8 cellular contexts compared by ENCODE assay signal in genomic region chr16:2867987-2868789, GRCh38. TPM values are rescaled to one million over a fixed set of nuclear protein-coding genes. Genes with fewer than 3 reads are reported as not detected.
DNase-seq lines count a peak whose midpoint lies in the region; ATAC-seq lines count a peak whose summit lies in the region.

No MANE protein-coding gene starts in this region.

- H2BK120ac ChIP-seq in mesendoderm (ENCODE audit: low read depth, low read length): no peak overlapping the region

- H3K23ac ChIP-seq in mesendoderm (ENCODE audit: low read length): no peak overlapping the region

- H3K56ac ChIP-seq in mesendoderm (ENCODE audit: low read length): peak overlapping the region; percentile 91

- H3K27me3 Mint-ChIP-seq in activated CD8-positive, alpha-beta memory T cell treated with anti-CD3 and anti-CD28 coated beads, Interleukin-2, amount 10 ng/mL, durations not matched to agents 7 days and 5 days: peaks cover 3% of the 10 kb centered on the region

- peak overlapping the region; percentile 90 for H2BK5ac ChIP-seq in mesendoderm (ENCODE audit: low read length)

- CTCF ChIA-PET in activated CD8-positive, alpha-beta memory T cell treated with anti-CD3 and anti-CD28 coated beads, Interleukin-2, amount 10 ng/mL, durations not matched to agents 7 days and 5 days (lab: Charles Lee): interaction anchor here (0.7 to 4.4 kb wide), 37 partner anchors 12 to 616 kb away, joined by 3 to 94 read pairs (median 6); partner anchors contain the start of genes ECI1, FLYWCH1, FLYWCH2 and PKMYT1

- peak overlapping the region; percentile 83 for H3K4me3 Mint-ChIP-seq in activated CD8-positive, alpha-beta memory T cell treated with anti-CD3 and anti-CD28 coated beads, Interleukin-2, amount 10 ng/mL, durations not matched to agents 7 days and 5 days

- no peak overlapping the region for H2AK5ac ChIP-seq in mesendoderm (ENCODE audit: low read length)

- no peaks in the 10 kb centered on the region for H3K27me3 ChIP-seq in endocrine pancreas (ENCODE audit: control insufficient read depth, insufficient read depth, low read length)
- H3K27me3 ChIP-seq in mesendoderm (ENCODE audit: insufficient read depth, low read length, poor library complexity): no peaks in the 10 kb centered on the region

- no peaks in the 10 kb centered on the region for H3K79me2 ChIP-seq in mesendoderm (ENCODE audit: control insufficient read depth, insufficient read depth, low read length)

- no peaks in the 10 kb centered on the region for H3K4me1 ChIP-seq in endocrine pancreas (ENCODE audit: control insufficient read depth, insufficient read depth, low read length)
- peaks cover 2% of the 10 kb centered on the region for H3K4me1 ChIP-seq in mesendoderm (ENCODE audit: control insufficient read depth, low read depth, low read length)

- no peak overlapping the region for H2BK15ac ChIP-seq in mesendoderm (replicated peaks; ENCODE audit: low read depth)

- H3K4me3 ChIP-seq in endocrine pancreas (ENCODE audit: control insufficient read depth, insufficient read depth, low read length) (peak overlapping the region; percentile 60), mesendoderm (ENCODE audit: low read length) (peak overlapping the region; percentile 48)

- peak; percentile 89 for ATAC-seq in GM19463 (IDR thresholded peaks at IDR 0.05; ENCODE audit: unreplicated experiment)
- ATAC-seq in activated CD8-positive, alpha-beta memory T cell treated with anti-CD3 and anti-CD28 coated beads, Interleukin-2, amount 10 ng/mL, durations not matched to agents 7 days and 5 days: peak; percentile 96

- peak overlapping the region; percentile 72 for H3K18ac ChIP-seq in mesendoderm (ENCODE audit: low read length)

- no peaks in the 10 kb centered on the region for H3K36me3 Mint-ChIP-seq in activated CD8-positive, alpha-beta memory T cell treated with anti-CD3 and anti-CD28 coated beads, Interleukin-2, amount 10 ng/mL, durations not matched to agents 7 days and 5 days

- H3K79me1 ChIP-seq in mesendoderm (ENCODE audit: low read length): no peaks in the 10 kb centered on the region

- peak overlapping the region; percentile 79 for H3K27ac ChIP-seq in mesendoderm (ENCODE audit: low read depth, low read length)

- H3K9me3 Mint-ChIP-seq in activated CD8-positive, alpha-beta memory T cell treated with anti-CD3 and anti-CD28 coated beads, Interleukin-2, amount 10 ng/mL, durations not matched to agents 7 days and 5 days (ENCODE audit: low read depth): no peaks in the 10 kb centered on the region

- peak overlapping the region; percentile 99 for H4K5ac ChIP-seq in mesendoderm (ENCODE audit: low read length)

- no peak overlapping the region for H3K4ac ChIP-seq in mesendoderm (ENCODE audit: low read depth, low read length)

- H3K9ac ChIP-seq in endocrine pancreas (ENCODE audit: control insufficient read depth, insufficient read depth, low read length): peak overlapping the region; percentile 85
- peak overlapping the region; percentile 83 for H3K9ac ChIP-seq in mesendoderm (ENCODE audit: low read length)

- peaks cover 13% of the 10 kb centered on the region for H3K4me1 Mint-ChIP-seq in activated CD8-positive, alpha-beta memory T cell treated with anti-CD3 and anti-CD28 coated beads, Interleukin-2, amount 10 ng/mL, durations not matched to agents 7 days and 5 days

- DNase-seq in CMK (ENCODE audit: low read depth) (peak; percentile 87), HT-29 (ENCODE audit: low spot score) (peak; percentile 95), NOMO-1 (lab: John Stamatoyannopoulos, UW; ENCODE audit: unreplicated experiment in 2 of 2) (peak; percentile 91 to 94), mesendoderm (peak; percentile 94)
- peak; percentile 98 for DNase-seq in activated CD8-positive, alpha-beta memory T cell treated with anti-CD3 and anti-CD28 coated beads, Interleukin-2, amount 10 ng/mL, durations not matched to agents 7 days and 5 days
- peak; percentile 82 for DNase-seq in stimulated activated CD8-positive, alpha-beta memory T cell treated with anti-CD3 and anti-CD28 coated beads, Interleukin-12 subunit alpha, Interleukin-12 subunit beta, amount 100 ng/mL, for 4 hours (ENCODE audit: low read depth)

- no CpG with 5 or more reads among the region's 45 CpGs for WGBS in mesendoderm (ENCODE audit: extremely low coverage, insufficient coverage, low lambda C conversion rate)

- H4K8ac ChIP-seq in mesendoderm (ENCODE audit: low read depth, low read length): no peak overlapping the region

- H3K27ac Mint-ChIP-seq in activated CD8-positive, alpha-beta memory T cell treated with anti-CD3 and anti-CD28 coated beads, Interleukin-2, amount 10 ng/mL, durations not matched to agents 7 days and 5 days: peak overlapping the region; percentile 91

- H3K36me3 ChIP-seq in endocrine pancreas (ENCODE audit: control insufficient read depth, insufficient read depth, low read length) (no peaks in the 10 kb centered on the region), mesendoderm (ENCODE audit: control insufficient read depth, insufficient read depth, low read length) (no peaks in the 10 kb centered on the region)

- H3K4me2 ChIP-seq in mesendoderm (ENCODE audit: low read length): peak overlapping the region; percentile 85

- H3K9me3 ChIP-seq in endocrine pancreas (ENCODE audit: control insufficient read depth, low read length): no peaks in the 10 kb centered on the region

RNA-seq across cellular contexts. Expression of gene PRSS22, which starts 10.2 kb away (rescaled TPM):
- 97.1 and 114 TPM in 2 replicates for total RNA-seq in HT-29 (2014; rRNA removed; shearing (Covaris generic))
- not detected for total RNA-seq in activated CD8-positive, alpha-beta memory T cell treated with anti-CD3 and anti-CD28 coated beads, Interleukin-2, amount 10 ng/mL, durations not matched to agents 7 days and 5 days
- polyA plus RNA-seq in mesendoderm (2013, experiment 1 of 2): 0.58 TPM
- 0.94 TPM for polyA plus RNA-seq in mesendoderm (2013, experiment 2 of 2)

RNA-seq across cellular contexts. Expression of gene FLYWCH2, which starts 14.8 kb away (rescaled TPM):
- 47.4 and 52.2 TPM in 2 replicates for total RNA-seq in HT-29 (2014; rRNA removed; shearing (Covaris generic))
- 10 to 100 TPM; 19.6 to 19.7 TPM for total RNA-seq in activated CD8-positive, alpha-beta memory T cell treated with anti-CD3 and anti-CD28 coated beads, Interleukin-2, amount 10 ng/mL, durations not matched to agents 7 days and 5 days
- polyA plus RNA-seq in mesendoderm (2013, experiment 1 of 2): 10.1 TPM
- 11.1 TPM for polyA plus RNA-seq in mesendoderm (2013, experiment 2 of 2)

RNA-seq across cellular contexts. Expression of gene ZG16B, which starts 38.1 kb away (rescaled TPM):
- total RNA-seq in HT-29 (2014; rRNA removed; shearing (Covaris generic)): 16.1 and 23.3 TPM in 2 replicates
- total RNA-seq in activated CD8-positive, alpha-beta memory T cell treated with anti-CD3 and anti-CD28 coated beads, Interleukin-2, amount 10 ng/mL, durations not matched to agents 7 days and 5 days: 1 to 10 TPM; 3.6 to 7.0 TPM
- polyA plus RNA-seq in mesendoderm (2013, experiment 1 of 2): 0.27 TPM
- polyA plus RNA-seq in mesendoderm (2013, experiment 2 of 2): 0.28 TPM

RNA-seq across cellular contexts. Expression of gene FLYWCH1, which starts 43.5 kb away (rescaled TPM):
- total RNA-seq in HT-29 (2014; rRNA removed; shearing (Covaris generic)): 25.8 and 30.1 TPM in 2 replicates
- total RNA-seq in activated CD8-positive, alpha-beta memory T cell treated with anti-CD3 and anti-CD28 coated beads, Interleukin-2, amount 10 ng/mL, durations not matched to agents 7 days and 5 days: 10 to 100 TPM; 52.7 to 58.1 TPM
- 5.1 TPM for polyA plus RNA-seq in mesendoderm (2013, experiment 1 of 2)
- 5.3 TPM for polyA plus RNA-seq in mesendoderm (2013, experiment 2 of 2)

RNA-seq across cellular contexts. Expression of gene PRSS21, which starts 51.2 kb away (rescaled TPM):
- total RNA-seq in HT-29 (2014; rRNA removed; shearing (Covaris generic)): not detected in 2 replicates
- 10 to 100 TPM in 1 of 2 experiments, 1 to 10 TPM in 1; 6.0 to 10.3 TPM for total RNA-seq in activated CD8-positive, alpha-beta memory T cell treated with anti-CD3 and anti-CD28 coated beads, Interleukin-2, amount 10 ng/mL, durations not matched to agents 7 days and 5 days
- 0.53 TPM for polyA plus RNA-seq in mesendoderm (2013, experiment 1 of 2)
- polyA plus RNA-seq in mesendoderm (2013, experiment 2 of 2): 0.62 TPM

Comparison
In these comparisons a context has a peak if more than half of its experiments do, and no peak if none do; other contexts are left out.
1. Peak in every context shown above with its lines: DNase-seq, ATAC-seq, H3K4me3 ChIP-seq and H3K27ac ChIP-seq.
2. RNA of gene PRSS22, which starts 10.2 kb away (total RNA-seq): 97.1 to 114 TPM in HT-29; not detected in activated CD8-positive, alpha-beta memory T cell treated with anti-CD3 and anti-CD28 coated beads, Interleukin-2, amount 10 ng/mL, durations not matched to agents 7 days and 5 days; every median in the first group is over 10 times any median in the second.